In genomic region chr7:43405948-43406347, GRCh38 we compare ENCODE assay signal across 31 cellular contexts.
"Had no signal": no experiment of that assay in that cellular context is flagged by ENCODE, and none has a peak within 500 bp of the region (broad histone marks: within the 10 kb centered on the region; RNA-seq: fewer than 3 reads in every experiment).

No MANE protein-coding gene starts in this region.

- H3K9me3 ChIP-seq: left lung, lower lobe of right lung, pancreas, prostate gland, stomach, testis, thyroid gland, transverse colon, upper lobe of left lung, vagina had no signal

- H3K4me3 ChIP-seq: left lung, lower lobe of right lung, pancreas, prostate gland, skin epidermis, stomach, testis, thyroid gland, transverse colon, upper lobe of left lung, vagina had no signal

- H3K4me3 Mint-ChIP-seq: mesothelial cell of epicardium; naive B cell; natural killer cell; nephron progenitor cell; stimulated activated naive B cell treated with anti-CD40 and anti-IgM and Interleukin-4, amounts not matched to agents 10 μg/mL and 1 μg/mL and 100 μg/mL, for 72 hours had no signal

- H3K27ac ChIP-seq: left lung, lower lobe of right lung, pancreas, prostate gland, skin epidermis, stomach, testis, thyroid gland, transverse colon, upper lobe of left lung, vagina had no signal

- H3K27ac Mint-ChIP-seq: mesothelial cell of epicardium; naive B cell; natural killer cell; nephron progenitor cell; stimulated activated naive B cell treated with anti-CD40 and anti-IgM and Interleukin-4, amounts not matched to agents 10 μg/mL and 1 μg/mL and 100 μg/mL, for 72 hours had no signal

- ATAC-seq: left colon; left lung; lower lobe of right lung; natural killer cell; pancreas; right cardiac atrium; sciatic nerve; stimulated activated naive B cell treated with anti-CD40 and anti-IgM and Interleukin-4, amounts not matched to agents 10 μg/mL and 1 μg/mL and 100 μg/mL, for 72 hours; stimulated activated naive CD8-positive, alpha-beta T cell treated with anti-CD3 and anti-CD28 coated beads, Interleukin-15, Interleukin-2, amounts not matched to agents 100 U/mL and 50 U/mL, for 24 hours had no signal

- H3K4me1 Mint-ChIP-seq: naive B cell; natural killer cell; stimulated activated naive B cell treated with anti-CD40 and anti-IgM and Interleukin-4, amounts not matched to agents 10 μg/mL and 1 μg/mL and 100 μg/mL, for 72 hours had no signal

- H3K9me3 Mint-ChIP-seq: natural killer cell; stimulated activated naive B cell treated with anti-CD40 and anti-IgM and Interleukin-4, amounts not matched to agents 10 μg/mL and 1 μg/mL and 100 μg/mL, for 72 hours had no signal

- H3K36me3 ChIP-seq: left lung, lower lobe of right lung, pancreas, prostate gland, stomach, thyroid gland, transverse colon, upper lobe of left lung, vagina had no signal

- H3K36me3 Mint-ChIP-seq: naive B cell; natural killer cell; stimulated activated naive B cell treated with anti-CD40 and anti-IgM and Interleukin-4, amounts not matched to agents 10 μg/mL and 1 μg/mL and 100 μg/mL, for 72 hours had no signal

- H3K27me3 ChIP-seq: left lung, pancreas, testis, thyroid gland, transverse colon, upper lobe of left lung, vagina had no signal

- H3K4me1 ChIP-seq: left lung, lower lobe of right lung, pancreas, prostate gland, stomach, testis, thyroid gland, transverse colon, upper lobe of left lung, vagina had no signal

- DNase-seq: hippocampal formation; kidney; left colon; left lung; lower lobe of right lung; mammary epithelial cell; mesenchymal stem cell; naive B cell; natural killer cell; nephron progenitor cell; nucleus accumbens; pancreas; posterior cingulate gyrus; retina; right cardiac atrium; stimulated activated CD4-positive, alpha-beta T cell treated with anti-CD3 and anti-CD28 coated beads, Interleukin-12 subunit alpha, Interleukin-12 subunit beta, amount 100 ng/mL, for 4 hours; stimulated activated CD4-positive, alpha-beta T cell treated with anti-CD3 and anti-CD28 coated beads, Interleukin-15, amount 100 ng/mL, for 24 hours; stimulated activated CD4-positive, alpha-beta T cell treated with anti-CD3 and anti-CD28 coated beads, Interleukin-2, amount 100 ng/mL, for 24 hours; stimulated activated CD4-positive, alpha-beta T cell treated with anti-CD3 and anti-CD28 coated beads, Interleukin-4, amount 100 ng/mL, for 1 hour; stimulated activated naive B cell treated with anti-CD40 and anti-IgM and Interleukin-4, amounts not matched to agents 10 μg/mL and 1 μg/mL and 100 μg/mL, for 72 hours; stimulated activated naive CD8-positive, alpha-beta T cell treated with anti-CD3 and anti-CD28 coated beads, Interleukin-15, Interleukin-2, amounts not matched to agents 100 U/mL and 50 U/mL, for 24 hours; stomach; testis; thyroid gland; transverse colon; upper lobe of left lung had no signal
